Comparison of ENCODE assay signal across 9 cellular contexts in the genomic region with DNA sequence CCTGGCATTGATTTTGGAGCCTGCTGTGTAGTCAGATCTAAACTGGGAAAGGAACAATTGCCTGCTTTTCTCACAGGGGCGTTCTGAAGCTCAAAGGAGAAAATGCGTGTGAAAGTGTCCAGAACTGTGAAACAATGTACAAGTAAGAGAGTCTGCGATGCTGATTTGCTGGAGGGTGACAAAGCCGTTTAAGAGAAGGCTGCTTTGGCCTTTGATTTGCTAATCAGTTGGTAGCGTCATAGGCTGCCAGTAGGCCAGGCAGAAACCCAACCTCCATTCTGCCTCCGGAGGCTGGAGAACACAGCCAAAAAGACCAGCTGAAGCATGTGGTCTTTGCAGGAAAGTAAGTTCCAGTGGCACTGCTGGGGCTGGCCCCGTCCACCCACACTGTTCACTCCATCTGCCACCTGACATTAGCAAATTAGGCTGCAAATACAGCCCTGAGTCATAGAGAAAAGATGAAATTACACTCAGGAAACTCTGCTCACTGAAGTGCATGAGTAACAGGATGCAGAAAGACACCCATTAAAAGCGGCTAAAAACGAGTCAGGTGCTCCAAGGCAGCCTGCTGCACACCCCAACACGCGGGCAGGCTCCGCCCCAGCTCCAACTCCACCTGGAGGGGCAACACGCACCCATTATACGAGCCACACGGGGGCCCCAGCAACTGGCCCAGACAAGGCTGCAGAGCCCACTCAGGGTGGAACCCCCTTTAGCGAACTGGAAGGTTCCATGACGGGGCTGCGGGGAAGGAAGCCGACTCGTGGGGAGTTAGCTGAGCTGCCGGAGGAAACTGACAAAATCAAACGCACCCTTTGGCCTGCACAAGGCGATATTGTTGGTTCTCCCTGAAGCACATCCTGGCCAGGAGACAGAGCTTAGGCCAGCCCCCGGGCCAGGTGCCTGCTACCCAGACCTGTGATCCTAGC. TPM values are rescaled to one million over a fixed set of nuclear protein-coding genes. Genes with fewer than 3 reads are reported as not detected.
A peak's percentile ranks its signal among the peaks of the same experiment; 100 is the strongest.
DNase-seq lines count a peak whose midpoint lies in the region; ATAC-seq lines count a peak whose summit lies in the region.
"Had no signal": no experiment of that assay in that cellular context is flagged by ENCODE, and none has a peak within 500 bp of the region (broad histone marks: within the 10 kb centered on the region; RNA-seq: fewer than 3 reads in every experiment).

No MANE protein-coding gene starts in this region.

- H3K27me3 Mint-ChIP-seq in T-cell: no peaks in the 10 kb centered on the region

- no peaks in the 10 kb centered on the region for H3K27me3 ChIP-seq in layer of hippocampus (ENCODE audit: control insufficient read depth, insufficient read depth, low read length)

- H3K4me3 Mint-ChIP-seq in T-cell: peak overlapping the region; percentile 65 to 76 (median 75)

- POLR2A ChIA-PET in T-cell (lab: Charles Lee): interaction anchor here (0.6 kb wide), 3 partner anchors 21 to 595 kb away, joined by 3 to 5 read pairs (median 4); no protein-coding TSS in a partner anchor

- H3K27ac Mint-ChIP-seq in T-cell: peak overlapping the region; percentile 97 to 98

- ATAC-seq in GM21367 (IDR thresholded peaks at IDR 0.05; ENCODE audit: unreplicated experiment): peak; percentile 62
- peak; percentile 90 to 94 (median 92) for ATAC-seq in T-cell (replicated peaks in 1 of 4)
- ATAC-seq: Panc1 had no signal

- H3K27ac ChIP-seq in angular gyrus (ENCODE audit: low read depth, low read length) (peak overlapping the region; percentile 66), layer of hippocampus (ENCODE audit: low read depth, low read length) (peak overlapping the region; percentile 66)

- CTCF ChIA-PET in T-cell (lab: Charles Lee): interaction anchor here (0.6 to 2.0 kb wide), 5 partner anchors 10 to 109 kb away, joined by 3 to 11 read pairs (median 3); no protein-coding TSS in a partner anchor

- H3K36me3 Mint-ChIP-seq in T-cell: no peaks in the 10 kb centered on the region

- H3K9me3 Mint-ChIP-seq in T-cell: no peaks in the 10 kb centered on the region

- H3K4me1 Mint-ChIP-seq in T-cell: peaks cover 26 to 57% (median 50%) of the 10 kb centered on the region in 3 donors

- DNase-seq in DMS 273 treated with DMSO at 0.1 percent for 48 hours (lab: John Stamatoyannopoulos, UW): peak; percentile 93
- peak; percentile 84 for DNase-seq in HT1080 (ENCODE audit: low read depth)
- peak; percentile 69 to 88 (median 81) for DNase-seq in T-cell
- peak; percentile 76 for DNase-seq in stimulated activated CD8-positive, alpha-beta memory T cell treated with anti-CD3 and anti-CD28 coated beads, Interleukin-12 subunit alpha, Interleukin-12 subunit beta, amount 100 ng/mL, for 4 hours (ENCODE audit: low read depth)
- no peak for DNase-seq in hepatic stellate cell (ENCODE audit: low spot score)

RNA-seq across cellular contexts. Expression of a gene that starts 31.6 kb away (rescaled TPM):
- total RNA-seq in HT1080 (2014; rRNA removed; shearing (Covaris generic)): not detected in 2 replicates
- not detected in 2 replicates for polyA plus RNA-seq in HT1080 (2015; cell fraction: cytosol; rRNA removed)
- not detected in 2 replicates for polyA plus RNA-seq in HT1080 (2015; cell fraction: nucleus; rRNA removed)
- under 1 TPM in 2 of 5 donors, not detected in 3; 0.49 to 0.54 TPM for total RNA-seq in T-cell

RNA-seq across cellular contexts. Expression of a gene that starts 36.7 kb away (rescaled TPM):
- total RNA-seq in HT1080 (2014; rRNA removed; shearing (Covaris generic)): not detected in 2 replicates
- polyA plus RNA-seq in HT1080 (2015; cell fraction: cytosol; rRNA removed): not detected in 2 replicates
- 0.11 TPM in 1 of 2 replicates, not detected in the other for polyA plus RNA-seq in HT1080 (2015; cell fraction: nucleus; rRNA removed)
- total RNA-seq in T-cell: not detected
